27 cellular contexts compared by ENCODE assay signal in the genomic region with DNA sequence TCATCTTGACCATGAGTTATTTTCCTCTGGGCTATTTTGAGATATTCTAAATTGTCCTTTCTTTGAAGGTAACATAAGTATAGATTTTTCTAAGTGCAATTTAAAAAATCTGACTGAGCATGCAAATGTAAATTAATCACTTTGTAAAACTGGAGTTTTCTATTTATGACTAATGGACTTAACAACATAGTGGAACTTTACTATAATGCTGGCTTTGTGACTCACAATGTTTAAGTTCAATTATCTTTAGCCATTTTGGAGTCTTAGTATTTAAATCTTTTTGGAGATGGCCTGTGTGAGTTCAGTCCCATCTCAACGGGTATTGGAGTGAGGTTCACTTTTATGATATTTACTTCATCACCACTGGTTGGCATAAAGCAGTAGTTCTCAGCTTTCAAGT. TPM values are rescaled to one million over a fixed set of nuclear protein-coding genes. Genes with fewer than 3 reads are reported as not detected.
"Had no signal": no experiment of that assay in that cellular context is flagged by ENCODE, and none has a peak within 500 bp of the region (broad histone marks: within the 10 kb centered on the region; RNA-seq: fewer than 3 reads in every experiment).

No MANE protein-coding gene starts in this region.

- ATAC-seq: activated CD4-positive, CD25-positive, alpha-beta regulatory T cell treated with anti-CD3 and anti-CD28 coated beads, Interleukin-2, amount 50 U/mL, for 24 hours; gastroesophageal sphincter; naive thymus-derived CD4-positive, alpha-beta T cell; stimulated activated naive CD8-positive, alpha-beta T cell treated with anti-CD3 and anti-CD28 coated beads, Interleukin-15, Interleukin-2, amounts not matched to agents 100 U/mL and 50 U/mL, for 24 hours; T-helper 17 cell had no signal

- DNase-seq: activated CD4-positive, alpha-beta T cell treated with anti-CD3 and anti-CD28 coated beads for 48 hours; activated CD4-positive, alpha-beta T cell treated with anti-CD3 and anti-CD28 coated beads, Interleukin-2, amount 50 U/mL, for 48 hours; activated CD8-positive, alpha-beta memory T cell treated with anti-CD3 and anti-CD28 coated beads for 24 hours; activated effector memory CD4-positive, alpha-beta T cell treated with anti-CD3 and anti-CD28 coated beads, Interleukin-2, amount 50 U/mL, for 16 hours; activated naive CD4-positive, alpha-beta T cell treated with anti-CD3 and anti-CD28 coated beads for 36 hours; activated naive CD8-positive, alpha-beta T cell treated with anti-CD3 and anti-CD28 coated beads for 36 hours; adrenal gland; aorta; brain microvascular endothelial cell; central memory CD4-positive, alpha-beta T cell; left cardiac atrium; naive thymus-derived CD4-positive, alpha-beta T cell; nucleus accumbens; stimulated activated CD4-positive, alpha-beta T cell treated with anti-CD3 and anti-CD28 coated beads, Interleukin-2, amount 100 ng/mL, for 48 hours; stimulated activated naive CD8-positive, alpha-beta T cell treated with anti-CD3 and anti-CD28 coated beads, Interleukin-15, Interleukin-2, amounts not matched to agents 100 U/mL and 50 U/mL, for 24 hours; T-helper 17 cell; T1000; testis; WERI-Rb-1 had no signal

- H3K4me2 ChIP-seq: hepatocyte had no signal

- H3K27me3 ChIP-seq: adrenal gland, brain microvascular endothelial cell, esophagus muscularis mucosa, gastroesophageal sphincter, hepatocyte, right atrium auricular region, testis had no signal

- H3K27ac ChIP-seq: adrenal gland, brain microvascular endothelial cell, esophagus muscularis mucosa, gastroesophageal sphincter, hepatocyte, right atrium auricular region, testis, WERI-Rb-1 had no signal

- H3K79me2 ChIP-seq: hepatocyte had no signal

- H3K4me1 ChIP-seq: adrenal gland, gastroesophageal sphincter, testis had no signal

- H2AFZ ChIP-seq: hepatocyte had no signal

- H3K9me3 ChIP-seq: adrenal gland, esophagus muscularis mucosa, gastroesophageal sphincter, right atrium auricular region, testis had no signal

- H3K36me3 ChIP-seq: adrenal gland, brain microvascular endothelial cell, WERI-Rb-1 had no signal

- H3K4me3 ChIP-seq: adrenal gland, esophagus muscularis mucosa, gastroesophageal sphincter, hepatocyte, right atrium auricular region, testis had no signal

RNA-seq across cellular contexts. Expression of a gene that starts 35.2 kb away (rescaled TPM):
- total RNA-seq: activated naive CD4-positive, alpha-beta T cell treated with anti-CD3 and anti-CD28 coated beads for 36 hours; activated naive CD8-positive, alpha-beta T cell treated with anti-CD3 and anti-CD28 coated beads for 36 hours; activated T-helper 1 cell treated with anti-CD3 and anti-CD28 coated beads, Interleukin-12 subunit alpha, Interleukin-12 subunit beta, Interleukin-2, Interleukin-4 antibody, amounts not matched to agents 30 ng/mL and 10 ng/mL and 1 ng/mL, durations not matched to agents 14 hours and 24 hours and 36 hours; neural crest cell; T-helper 17 cell had no signal
- polyA plus RNA-seq: keratinocyte; naive thymus-derived CD4-positive, alpha-beta T cell had no signal
